9 cellular contexts compared by ENCODE assay signal in the genomic region with DNA sequence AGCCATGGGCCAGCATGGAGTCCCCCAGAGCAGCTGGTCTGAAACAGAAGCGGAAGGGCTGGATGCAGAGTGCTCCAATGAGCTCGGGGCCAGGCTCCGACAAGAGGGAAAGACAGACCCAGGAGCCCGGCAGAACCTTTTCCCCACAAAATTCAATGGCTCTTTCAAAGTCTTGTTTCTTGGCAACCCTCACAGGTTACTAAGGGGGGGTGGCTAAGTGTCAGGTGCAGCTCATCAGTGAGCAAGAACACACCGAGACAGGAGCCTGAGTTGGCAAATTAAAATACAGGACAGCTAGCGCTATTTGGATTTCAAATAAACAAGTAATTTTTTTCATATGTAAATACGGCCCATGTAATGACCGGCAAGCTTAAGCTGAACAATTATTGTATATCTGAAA. TPM values are rescaled to one million over a fixed set of nuclear protein-coding genes. Genes with fewer than 3 reads are reported as not detected.
"Had no signal": no experiment of that assay in that cellular context is flagged by ENCODE, and none has a peak within 500 bp of the region (broad histone marks: within the 10 kb centered on the region; RNA-seq: fewer than 3 reads in every experiment).

No MANE protein-coding gene starts in this region.

- H3K4me3 ChIP-seq: GM23338, HAP-1 had no signal

- DNase-seq: HFFc6, Karpas-422, KBM-7 had no signal

- H3K36me3 ChIP-seq: HAP-1 had no signal

- H3K9me3 ChIP-seq: HAP-1 had no signal

- H2AFZ ChIP-seq: GM23338 had no signal

- ATAC-seq: GM23338, HCT116, HepG2 had no signal

- H3K4me1 ChIP-seq: HAP-1 had no signal

- H3K4me2 ChIP-seq: GM23338, KMS-11 had no signal

- H3K9ac ChIP-seq: KMS-11 had no signal

- H3K27ac ChIP-seq: KMS-11 had no signal

RNA-seq across cellular contexts. Expression of a gene that starts 27.3 kb away (rescaled TPM):
- polyA plus RNA-seq: IgD-negative memory B cell had no signal
